ENCODE assay signal across 1 cellular context in genomic region chr2:233854241-233854981, GRCh38.
TF ChIP-seq lines count a peak whose summit lies in the region.

HJURP (minus strand) TSS chr2:233854535; CDS start chr2:233854500, 35 bp downstream.

TF ChIP-seq in GM12878, 131 proteins besides CTCF, POLR2A, EP300 and RAD21 (continued from another document and continues in another):
- no peak for TF ChIP-seq BCLAF1 (IDR thresholded peaks at IDR 0.05)
- TF ChIP-seq ETV6 (conservative IDR thresholded peaks at IDR 0.05 in 1 of 2, IDR thresholded peaks at IDR 0.05 in 1 of 2; ENCODE audit: borderline replicate concordance in 1 of 2, low read depth in 1 of 2), result no peak
- no peak for TF ChIP-seq RAD51 (IDR thresholded peaks at IDR 0.05)
- no peak for TF ChIP-seq GATAD2B (conservative IDR thresholded peaks at IDR 0.05; ENCODE audit: low read depth)
- TF ChIP-seq JUNB (IDR thresholded peaks at IDR 0.05), result no peak
- no peak for TF ChIP-seq MTA3 (IDR thresholded peaks at IDR 0.05; ENCODE audit: borderline replicate concordance, low read length)
- TF ChIP-seq YY1 (IDR thresholded peaks at IDR 0.05; ENCODE audit: low read depth, low read length), result peak; percentile 34; the same call in 1 of the 2 replicates
- no peak for TF ChIP-seq NR2C2 (IDR thresholded peaks at IDR 0.05; ENCODE audit: borderline replicate concordance, control insufficient read depth, insufficient read length, low read depth)
- no peak for TF ChIP-seq CBX3 (IDR thresholded peaks at IDR 0.05; ENCODE audit: borderline replicate concordance, low read depth)
- TF ChIP-seq SKIL (IDR thresholded peaks at IDR 0.05; ENCODE audit: low read depth, poor library complexity, severe bottlenecking), result no peak
- TF ChIP-seq ZBTB11 (CRISPR knock-in tag; IDR thresholded peaks at IDR 0.05), result no peak
- no peak for TF ChIP-seq ZBTB4 (CRISPR knock-in tag; IDR thresholded peaks at IDR 0.05)
- TF ChIP-seq CEBPB (IDR thresholded peaks at IDR 0.05; ENCODE audit: borderline replicate concordance in 1 of 2, low read depth in 2 of 2, low read length in 2 of 2), result no peak
- peak; percentile 74; the same call in 1 of the 2 replicates for TF ChIP-seq CHD2 (IDR thresholded peaks at IDR 0.05; ENCODE audit: borderline replicate concordance, low read depth, low read length)
- TF ChIP-seq SUZ12 (IDR thresholded peaks at IDR 0.05; ENCODE audit: unreplicated experiment), result no peak
- TF ChIP-seq LARP7 (IDR thresholded peaks at IDR 0.05), result no peak
- TF ChIP-seq SREBF1 (IDR thresholded peaks at IDR 0.05; ENCODE audit: low read length), result no peak
- TF ChIP-seq REST (IDR thresholded peaks at IDR 0.05; ENCODE audit: low read depth, low read length), result no peak
- no peak for TF ChIP-seq TCF7 (IDR thresholded peaks at IDR 0.05; ENCODE audit: borderline replicate concordance)
- TF ChIP-seq BHLHE40 (IDR thresholded peaks at IDR 0.05; ENCODE audit: borderline replicate concordance in 1 of 2, low read depth in 2 of 2, low read length in 1 of 2), result no peak
- TF ChIP-seq HSF1 (IDR thresholded peaks at IDR 0.05; ENCODE audit: low read depth, low read length), result no peak
- no peak for TF ChIP-seq ESRRA (IDR thresholded peaks at IDR 0.05; ENCODE audit: low read length)
- peak; percentile 82 for TF ChIP-seq GABPA (IDR thresholded peaks at IDR 0.05; ENCODE audit: low read depth)
- no peak for TF ChIP-seq IRF5 (IDR thresholded peaks at IDR 0.05; ENCODE audit: borderline replicate concordance)
- 0 out of 2 replicates have a peak, but pooled peaks have one; percentile 44 for TF ChIP-seq NBN (IDR thresholded peaks at IDR 0.05)
- TF ChIP-seq HDAC2 (IDR thresholded peaks at IDR 0.05), result no peak
- TF ChIP-seq STAT3 (IDR thresholded peaks at IDR 0.05; ENCODE audit: low read depth, low read length), result no peak
- peak; percentile 61 for TF ChIP-seq MAX (IDR thresholded peaks at IDR 0.05; ENCODE audit: low read depth, low read length)
- TF ChIP-seq POLR2AphosphoS2 (IDR thresholded peaks at IDR 0.05; ENCODE audit: low read depth, low read length), result 0 out of 2 replicates have a peak, but pooled peaks have one; percentile 51
- no peak for TF ChIP-seq STAT1 (conservative IDR thresholded peaks at IDR 0.05)
- no peak for TF ChIP-seq RBBP5 (conservative IDR thresholded peaks at IDR 0.05)
- peak; percentile 92 for TF ChIP-seq SP1 (IDR thresholded peaks at IDR 0.05; ENCODE audit: low read depth, low read length)
- no peak for TF ChIP-seq RCOR1 (conservative IDR thresholded peaks at IDR 0.05; ENCODE audit: low read depth, low read length)
- no peak for TF ChIP-seq CREB1 (IDR thresholded peaks at IDR 0.05; ENCODE audit: low read depth)
- no peak for TF ChIP-seq ZNF622 (IDR thresholded peaks at IDR 0.05)
- TF ChIP-seq ZNF384 (IDR thresholded peaks at IDR 0.05; ENCODE audit: borderline replicate concordance, low read depth, low read length), result no peak
- TF ChIP-seq FOS (IDR thresholded peaks at IDR 0.05; ENCODE audit: borderline replicate concordance, extremely low read depth, insufficient read length), result peak; percentile 52
- TF ChIP-seq CEBPZ (IDR thresholded peaks at IDR 0.05; ENCODE audit: low read depth, low read length), result no peak
